In the genomic region with DNA sequence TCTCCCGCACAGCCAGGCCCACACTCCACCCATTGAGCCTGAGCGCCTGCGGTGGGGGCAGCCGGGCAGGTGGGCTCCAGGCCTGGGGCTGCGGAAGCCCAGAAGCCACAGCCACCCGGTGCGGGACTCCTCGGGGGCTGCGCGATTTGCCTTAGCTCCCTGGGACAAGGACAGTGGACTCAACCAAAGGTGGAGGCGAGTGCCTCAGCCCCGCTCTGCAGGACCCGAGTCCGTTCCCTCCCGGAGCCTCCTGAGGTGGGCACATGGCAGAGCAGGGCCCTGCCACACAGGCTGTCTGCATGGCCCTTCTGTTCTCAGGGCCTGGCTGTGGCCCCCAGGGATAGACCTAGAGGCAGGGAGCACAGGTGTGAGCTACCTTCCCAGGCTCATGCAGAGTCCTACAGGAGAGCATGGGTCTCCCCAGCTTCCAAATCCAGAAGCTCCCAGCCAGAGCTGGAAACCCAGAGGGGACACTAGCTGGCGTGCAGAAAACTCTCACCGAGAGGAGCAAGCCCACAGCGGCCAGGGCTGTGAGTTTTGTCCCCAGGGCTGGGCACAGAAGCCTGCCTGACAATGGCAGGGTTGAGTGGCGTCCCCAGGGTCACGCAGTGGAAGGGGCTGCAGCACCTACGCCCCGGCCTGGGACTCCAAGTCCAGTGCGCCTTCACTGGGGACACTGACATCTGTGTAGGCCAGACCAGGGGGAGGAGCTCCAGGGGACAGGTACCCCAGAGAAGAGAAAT, we compare ENCODE assay signal across 1 cellular context.
TF ChIP-seq lines count a peak whose summit lies in the region.

No MANE protein-coding gene starts in this region.

TF ChIP-seq in GM23338, 12 proteins besides CTCF, POLR2A, EP300 and RAD21 (continued from another document):
- TF ChIP-seq, protein P1, sequence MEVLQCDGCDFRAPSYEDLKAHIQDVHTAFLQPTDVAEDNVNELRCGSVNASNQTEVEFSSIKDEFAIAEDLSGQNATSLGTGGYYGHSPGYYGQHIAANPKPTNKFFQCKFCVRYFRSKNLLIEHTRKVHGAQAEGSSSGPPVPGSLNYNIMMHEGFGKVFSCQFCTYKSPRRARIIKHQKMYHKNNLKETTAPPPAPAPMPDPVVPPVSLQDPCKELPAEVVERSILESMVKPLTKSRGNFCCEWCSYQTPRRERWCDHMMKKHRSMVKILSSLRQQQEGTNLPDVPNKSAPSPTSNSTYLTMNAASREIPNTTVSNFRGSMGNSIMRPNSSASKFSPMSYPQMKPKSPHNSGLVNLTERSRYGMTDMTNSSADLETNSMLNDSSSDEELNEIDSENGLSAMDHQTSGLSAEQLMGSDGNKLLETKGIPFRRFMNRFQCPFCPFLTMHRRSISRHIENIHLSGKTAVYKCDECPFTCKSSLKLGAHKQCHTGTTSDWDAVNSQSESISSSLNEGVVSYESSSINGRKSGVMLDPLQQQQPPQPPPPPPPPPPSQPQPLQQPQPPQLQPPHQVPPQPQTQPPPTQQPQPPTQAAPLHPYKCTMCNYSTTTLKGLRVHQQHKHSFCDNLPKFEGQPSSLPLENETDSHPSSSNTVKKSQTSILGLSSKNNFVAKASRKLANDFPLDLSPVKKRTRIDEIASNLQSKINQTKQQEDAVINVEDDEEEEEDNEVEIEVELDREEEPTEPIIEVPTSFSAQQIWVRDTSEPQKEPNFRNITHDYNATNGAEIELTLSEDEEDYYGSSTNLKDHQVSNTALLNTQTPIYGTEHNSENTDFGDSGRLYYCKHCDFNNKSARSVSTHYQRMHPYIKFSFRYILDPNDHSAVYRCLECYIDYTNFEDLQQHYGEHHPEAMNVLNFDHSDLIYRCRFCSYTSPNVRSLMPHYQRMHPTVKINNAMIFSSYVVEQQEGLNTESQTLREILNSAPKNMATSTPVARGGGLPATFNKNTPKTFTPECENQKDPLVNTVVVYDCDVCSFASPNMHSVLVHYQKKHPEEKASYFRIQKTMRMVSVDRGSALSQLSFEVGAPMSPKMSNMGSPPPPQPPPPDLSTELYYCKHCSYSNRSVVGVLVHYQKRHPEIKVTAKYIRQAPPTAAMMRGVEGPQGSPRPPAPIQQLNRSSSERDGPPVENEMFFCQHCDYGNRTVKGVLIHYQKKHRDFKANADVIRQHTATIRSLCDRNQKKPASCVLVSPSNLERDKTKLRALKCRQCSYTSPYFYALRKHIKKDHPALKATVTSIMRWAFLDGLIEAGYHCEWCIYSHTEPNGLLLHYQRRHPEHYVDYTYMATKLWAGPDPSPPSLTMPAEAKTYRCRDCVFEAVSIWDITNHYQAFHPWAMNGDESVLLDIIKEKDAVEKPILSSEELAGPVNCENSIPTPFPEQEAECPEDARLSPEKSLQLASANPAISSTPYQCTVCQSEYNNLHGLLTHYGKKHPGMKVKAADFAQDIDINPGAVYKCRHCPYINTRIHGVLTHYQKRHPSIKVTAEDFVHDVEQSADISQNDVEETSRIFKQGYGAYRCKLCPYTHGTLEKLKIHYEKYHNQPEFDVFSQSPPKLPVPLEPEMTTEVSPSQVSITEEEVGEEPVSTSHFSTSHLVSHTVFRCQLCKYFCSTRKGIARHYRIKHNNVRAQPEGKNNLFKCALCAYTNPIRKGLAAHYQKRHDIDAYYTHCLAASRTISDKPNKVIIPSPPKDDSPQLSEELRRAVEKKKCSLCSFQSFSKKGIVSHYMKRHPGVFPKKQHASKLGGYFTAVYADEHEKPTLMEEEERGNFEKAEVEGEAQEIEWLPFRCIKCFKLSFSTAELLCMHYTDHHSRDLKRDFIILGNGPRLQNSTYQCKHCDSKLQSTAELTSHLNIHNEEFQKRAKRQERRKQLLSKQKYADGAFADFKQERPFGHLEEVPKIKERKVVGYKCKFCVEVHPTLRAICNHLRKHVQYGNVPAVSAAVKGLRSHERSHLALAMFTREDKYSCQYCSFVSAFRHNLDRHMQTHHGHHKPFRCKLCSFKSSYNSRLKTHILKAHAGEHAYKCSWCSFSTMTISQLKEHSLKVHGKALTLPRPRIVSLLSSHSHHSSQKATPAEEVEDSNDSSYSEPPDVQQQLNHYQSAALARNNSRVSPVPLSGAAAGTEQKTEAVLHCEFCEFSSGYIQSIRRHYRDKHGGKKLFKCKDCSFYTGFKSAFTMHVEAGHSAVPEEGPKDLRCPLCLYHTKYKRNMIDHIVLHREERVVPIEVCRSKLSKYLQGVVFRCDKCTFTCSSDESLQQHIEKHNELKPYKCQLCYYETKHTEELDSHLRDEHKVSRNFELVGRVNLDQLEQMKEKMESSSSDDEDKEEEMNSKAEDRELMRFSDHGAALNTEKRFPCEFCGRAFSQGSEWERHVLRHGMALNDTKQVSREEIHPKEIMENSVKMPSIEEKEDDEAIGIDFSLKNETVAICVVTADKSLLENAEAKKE (CRISPR knock-in tag; IDR thresholded peaks at IDR 0.05), result no peak
- TF ChIP-seq, protein P2, sequence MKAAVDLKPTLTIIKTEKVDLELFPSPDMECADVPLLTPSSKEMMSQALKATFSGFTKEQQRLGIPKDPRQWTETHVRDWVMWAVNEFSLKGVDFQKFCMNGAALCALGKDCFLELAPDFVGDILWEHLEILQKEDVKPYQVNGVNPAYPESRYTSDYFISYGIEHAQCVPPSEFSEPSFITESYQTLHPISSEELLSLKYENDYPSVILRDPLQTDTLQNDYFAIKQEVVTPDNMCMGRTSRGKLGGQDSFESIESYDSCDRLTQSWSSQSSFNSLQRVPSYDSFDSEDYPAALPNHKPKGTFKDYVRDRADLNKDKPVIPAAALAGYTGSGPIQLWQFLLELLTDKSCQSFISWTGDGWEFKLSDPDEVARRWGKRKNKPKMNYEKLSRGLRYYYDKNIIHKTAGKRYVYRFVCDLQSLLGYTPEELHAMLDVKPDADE (IDR thresholded peaks at IDR 0.05), result no peak
- no peak for TF ChIP-seq JUNB (IDR thresholded peaks at IDR 0.05; ENCODE audit: unreplicated experiment)
